Comparison of ENCODE assay signal across 8 cellular contexts in the genomic region with DNA sequence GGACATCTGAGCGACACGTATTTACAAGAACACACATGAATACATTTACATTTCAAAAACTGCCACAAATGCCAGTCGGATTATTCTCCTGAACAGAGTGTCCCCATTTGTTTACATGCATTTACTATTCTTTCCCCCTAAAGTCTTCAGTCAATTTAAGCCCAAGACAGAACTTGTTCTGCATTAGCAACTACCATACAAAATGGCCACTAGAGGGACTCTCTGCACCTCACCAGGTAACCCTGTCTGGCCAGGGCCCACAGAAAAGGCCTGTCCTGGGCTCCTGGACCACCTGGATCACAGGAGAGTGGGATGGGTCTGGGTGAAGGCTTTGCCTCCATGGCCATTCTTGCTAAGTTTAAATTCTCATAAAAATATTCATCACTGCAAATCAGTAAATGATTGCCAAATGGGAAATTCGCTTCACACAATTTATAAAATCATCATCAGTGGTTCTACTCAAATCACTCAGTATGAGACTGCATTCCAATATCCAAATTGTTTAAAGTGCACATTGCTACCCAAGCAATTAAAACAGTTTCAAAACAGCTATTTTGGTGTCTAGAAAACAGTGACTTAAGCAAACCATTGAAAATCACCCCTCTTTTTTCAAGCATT. TPM values are rescaled to one million over a fixed set of nuclear protein-coding genes. Genes with fewer than 3 reads are reported as not detected.
A peak's percentile ranks its signal among the peaks of the same experiment; 100 is the strongest.
DNase-seq lines count a peak whose midpoint lies in the region; ATAC-seq and TF ChIP-seq lines count a peak whose summit lies in the region.

No MANE protein-coding gene starts in this region.

- H3K27ac ChIP-seq in DND-41 (ENCODE audit: low read length) = no peak overlapping the region
- peak overlapping the region; percentile 33 for H3K27ac ChIP-seq in subcutaneous abdominal adipose tissue (ENCODE audit: low read depth, low read length)

- DNase-seq in A172 (ENCODE audit: low spot score) (peak; percentile 48), DND-41 (no peak), NCI-H146 treated with DMSO at 0.1 percent for 48 hours (lab: John Stamatoyannopoulos, UW; ENCODE audit: unreplicated experiment) (peak; percentile 34), hippocampal formation (lab: John Stamatoyannopoulos, UW) (peak; percentile 21 to 34), posterior vena cava (ENCODE audit: low spot score) (no peak)
- peak; percentile 43 for DNase-seq in activated CD8-positive, alpha-beta T cell treated with anti-CD3 and anti-CD28 coated beads, Interleukin-2, amount 10 ng/mL, durations not matched to agents 7 days and 5 days

- H3K36me3 ChIP-seq in DND-41 (ENCODE audit: insufficient read depth, low read length) (peaks cover 24% of the 10 kb centered on the region), subcutaneous abdominal adipose tissue (ENCODE audit: control insufficient read depth in 5 of 5, insufficient read depth in 5 of 5, low read length in 5 of 5) (peaks cover 0 to 26% (median 10%) of the 10 kb centered on the region in 5 donors)

- peak; percentile 82 for TF ChIP-seq CTCF in DND-41 (IDR thresholded peaks at IDR 0.05; ENCODE audit: borderline replicate concordance, extremely low read depth, low read length, poor library complexity, severe bottlenecking)

- H3K9me3 ChIP-seq in DND-41 (ENCODE audit: insufficient read depth, low read length, severe bottlenecking) (no peaks in the 10 kb centered on the region), subcutaneous abdominal adipose tissue (ENCODE audit: control insufficient read depth in 5 of 5, low read length in 5 of 5) (no peaks in the 10 kb centered on the region)

- POLR2A ChIA-PET in activated CD8-positive, alpha-beta T cell treated with anti-CD3 and anti-CD28 coated beads, Interleukin-2, amount 10 ng/mL, durations not matched to agents 7 days and 5 days (lab: Charles Lee) = no interaction called here

- no peaks in the 10 kb centered on the region for H3K27me3 ChIP-seq in DND-41 (ENCODE audit: insufficient read depth, low read length, poor library complexity)
- no peaks in the 10 kb centered on the region for H3K27me3 ChIP-seq in subcutaneous abdominal adipose tissue (ENCODE audit: control insufficient read depth in 5 of 5, insufficient read depth in 4 of 5, low read length in 5 of 5)

- H3K79me2 ChIP-seq in DND-41 (ENCODE audit: insufficient read depth, low read length) = no peaks in the 10 kb centered on the region

- intact Hi-C loops in posterior vena cava (cut with DNase I) = no loop called here

- H3K4me1 Mint-ChIP-seq in activated CD8-positive, alpha-beta T cell treated with anti-CD3 and anti-CD28 coated beads, Interleukin-2, amount 10 ng/mL, durations not matched to agents 7 days and 5 days (ENCODE audit: low read depth) = peaks cover 5% of the 10 kb centered on the region

- no peaks in the 10 kb centered on the region for H4K20me1 ChIP-seq in DND-41 (ENCODE audit: insufficient read depth, low read length)

- no peaks in the 10 kb centered on the region for H3K27me3 Mint-ChIP-seq in activated CD8-positive, alpha-beta T cell treated with anti-CD3 and anti-CD28 coated beads, Interleukin-2, amount 10 ng/mL, durations not matched to agents 7 days and 5 days (ENCODE audit: low read depth)

- no peak overlapping the region for H3K4me2 ChIP-seq in DND-41 (ENCODE audit: insufficient read depth, low read length)

- H3K4me3 ChIP-seq in DND-41 (ENCODE audit: low read depth in 1 of 2, low read length in 2 of 2) (no peak overlapping the region), subcutaneous abdominal adipose tissue (ENCODE audit: low read depth in 1 of 5, low read length in 5 of 5) (no peak overlapping the region)

- H2AFZ ChIP-seq in DND-41 (ENCODE audit: low read depth, low read length) = no peak overlapping the region

- no peaks in the 10 kb centered on the region for H3K4me1 ChIP-seq in DND-41 (ENCODE audit: insufficient read depth, low read length)
- peaks cover 0 to 57% (median 38%) of the 10 kb centered on the region in 5 donors for H3K4me1 ChIP-seq in subcutaneous abdominal adipose tissue (ENCODE audit: control insufficient read depth in 5 of 5, insufficient read depth in 5 of 5, low read length in 5 of 5)

- CTCF ChIA-PET in activated CD8-positive, alpha-beta T cell treated with anti-CD3 and anti-CD28 coated beads, Interleukin-2, amount 10 ng/mL, durations not matched to agents 7 days and 5 days (lab: Charles Lee) = interaction anchor here (0.5 to 1.0 kb wide), 3 partner anchors 11 to 256 kb away, joined by 3 to 4 read pairs (median 3); no protein-coding TSS in a partner anchor

- H3K36me3 Mint-ChIP-seq in activated CD8-positive, alpha-beta T cell treated with anti-CD3 and anti-CD28 coated beads, Interleukin-2, amount 10 ng/mL, durations not matched to agents 7 days and 5 days (ENCODE audit: low read depth) = peaks cover 12% of the 10 kb centered on the region

- ATAC-seq in DND-41 (ENCODE audit: insufficient read depth, low read depth) = peak; percentile 72
- peak; percentile 66 for ATAC-seq in activated CD8-positive, alpha-beta T cell treated with anti-CD3 and anti-CD28 coated beads, Interleukin-2, amount 10 ng/mL, durations not matched to agents 7 days and 5 days
- ATAC-seq in HG03039 (IDR thresholded peaks at IDR 0.05; ENCODE audit: unreplicated experiment) = no peak

- no peaks in the 10 kb centered on the region for H3K9me3 Mint-ChIP-seq in activated CD8-positive, alpha-beta T cell treated with anti-CD3 and anti-CD28 coated beads, Interleukin-2, amount 10 ng/mL, durations not matched to agents 7 days and 5 days (ENCODE audit: insufficient read depth)

- no peak overlapping the region for H3K27ac Mint-ChIP-seq in activated CD8-positive, alpha-beta T cell treated with anti-CD3 and anti-CD28 coated beads, Interleukin-2, amount 10 ng/mL, durations not matched to agents 7 days and 5 days

- H3K9ac ChIP-seq in DND-41 (ENCODE audit: low read depth, low read length) (no peak overlapping the region), subcutaneous abdominal adipose tissue (ENCODE audit: low read length in 5 of 5) (no peak overlapping the region)

- no peak overlapping the region for H3K4me3 Mint-ChIP-seq in activated CD8-positive, alpha-beta T cell treated with anti-CD3 and anti-CD28 coated beads, Interleukin-2, amount 10 ng/mL, durations not matched to agents 7 days and 5 days

RNA-seq across cellular contexts. Expression of a gene that starts 12.5 kb away (rescaled TPM):
- total RNA-seq in A172 (2014; rRNA removed; shearing (Covaris generic)) = not detected in 2 replicates
- total RNA-seq in activated CD8-positive, alpha-beta T cell treated with anti-CD3 and anti-CD28 coated beads, Interleukin-2, amount 10 ng/mL, durations not matched to agents 7 days and 5 days = not detected
- total RNA-seq in posterior vena cava = not detected

RNA-seq across cellular contexts. Expression of a gene that starts 23.8 kb away (rescaled TPM):
- total RNA-seq in A172 (2014; rRNA removed; shearing (Covaris generic)) = not detected in 2 replicates
- not detected for total RNA-seq in activated CD8-positive, alpha-beta T cell treated with anti-CD3 and anti-CD28 coated beads, Interleukin-2, amount 10 ng/mL, durations not matched to agents 7 days and 5 days
- not detected for total RNA-seq in posterior vena cava

Comparison
In these comparisons a context has a peak if more than half of its experiments do, and no peak if none do; other contexts are left out.
1. DNase-seq: peak in A172 (single experiment), NCI-H146 treated with DMSO at 0.1 percent for 48 hours (single experiment), activated CD8-positive, alpha-beta T cell treated with anti-CD3 and anti-CD28 coated beads, Interleukin-2, amount 10 ng/mL, durations not matched to agents 7 days and 5 days (single experiment) and hippocampal formation (2 of 2); none in DND-41 (single experiment) and posterior vena cava (single experiment).